21 cellular contexts compared by ENCODE assay signal in genomic region chr1:193326296-193326695, GRCh38.
"Had no signal": no experiment of that assay in that cellular context is flagged by ENCODE, and none has a peak within 500 bp of the region (broad histone marks: within the 10 kb centered on the region; RNA-seq: fewer than 3 reads in every experiment).

No MANE protein-coding gene starts in this region.

- H3K27me3 Mint-ChIP-seq: progenitor cell of endocrine pancreas; stimulated activated naive CD8-positive, alpha-beta T cell treated with anti-CD3 and anti-CD28 coated beads, Interleukin-15, amount 100 ng/mL, for 72 hours had no signal

- H3K4me3 Mint-ChIP-seq: mesothelial cell of epicardium; naive thymus-derived CD4-positive, alpha-beta T cell; nephron; neural progenitor cell; stimulated activated naive CD8-positive, alpha-beta T cell treated with anti-CD3 and anti-CD28 coated beads, Interleukin-15, amount 100 ng/mL, for 72 hours had no signal

- DNase-seq: dermis blood vessel endothelial cell; effector memory CD4-positive, alpha-beta T cell; gastrocnemius medialis; head of caudate nucleus; left ventricle myocardium superior; lower lobe of right lung; naive thymus-derived CD4-positive, alpha-beta T cell; right lobe of liver; stimulated activated CD4-positive, alpha-beta T cell treated with anti-CD3 and anti-CD28 coated beads, Interleukin-12 subunit alpha, Interleukin-12 subunit beta, amount 100 ng/mL, for 4 hours; stimulated activated CD4-positive, alpha-beta T cell treated with anti-CD3 and anti-CD28 coated beads, Interleukin-1b, Interleukin-23, amount 100 ng/mL, for 48 hours; stimulated activated CD4-positive, alpha-beta T cell treated with anti-CD3 and anti-CD28 coated beads, Interleukin-4, amount 100 ng/mL, for 1 hour; stimulated activated CD8-positive, alpha-beta memory T cell treated with anti-CD3 and anti-CD28 coated beads, Interleukin-4, amount 100 ng/mL, for 48 hours; stimulated activated naive CD4-positive, alpha-beta T cell; stimulated activated naive CD8-positive, alpha-beta T cell treated with anti-CD3 and anti-CD28 coated beads, Interleukin-15, amount 100 ng/mL, for 72 hours; transverse colon; upper lobe of right lung; uterus had no signal

- ATAC-seq: gastrocnemius medialis; left ventricle myocardium superior; lower lobe of right lung; naive thymus-derived CD4-positive, alpha-beta T cell; right lobe of liver; stimulated activated naive CD8-positive, alpha-beta T cell treated with anti-CD3 and anti-CD28 coated beads, Interleukin-15, amount 100 ng/mL, for 72 hours; upper lobe of right lung had no signal

- H3K36me3 Mint-ChIP-seq: neural progenitor cell had no signal

- H3K27ac Mint-ChIP-seq: mesothelial cell of epicardium; naive thymus-derived CD4-positive, alpha-beta T cell; nephron; neural progenitor cell; progenitor cell of endocrine pancreas; stimulated activated naive CD8-positive, alpha-beta T cell treated with anti-CD3 and anti-CD28 coated beads, Interleukin-15, amount 100 ng/mL, for 72 hours had no signal

- H3K4me1 Mint-ChIP-seq: mesothelial cell of epicardium; naive thymus-derived CD4-positive, alpha-beta T cell; nephron; neural progenitor cell; stimulated activated naive CD8-positive, alpha-beta T cell treated with anti-CD3 and anti-CD28 coated beads, Interleukin-15, amount 100 ng/mL, for 72 hours had no signal
